Comparison of ENCODE assay signal across 8 cellular contexts in genomic region chr2:100403722-100404121, GRCh38.
"Had no signal": no experiment of that assay in that cellular context is flagged by ENCODE, and none has a peak within 500 bp of the region (broad histone marks: within the 10 kb centered on the region; RNA-seq: fewer than 3 reads in every experiment).

No MANE protein-coding gene starts in this region.

- DNase-seq: GDM1, GF-D8 had no signal

- H3K4me3 ChIP-seq: GM12878 had no signal

- ATAC-seq: GM12878 had no signal

- FAIRE-seq: G401.6, GM12878, GM12891, GM12892, GM18507, GM19239 had no signal
